Comparison of ENCODE assay signal across 10 cellular contexts in the genomic region with DNA sequence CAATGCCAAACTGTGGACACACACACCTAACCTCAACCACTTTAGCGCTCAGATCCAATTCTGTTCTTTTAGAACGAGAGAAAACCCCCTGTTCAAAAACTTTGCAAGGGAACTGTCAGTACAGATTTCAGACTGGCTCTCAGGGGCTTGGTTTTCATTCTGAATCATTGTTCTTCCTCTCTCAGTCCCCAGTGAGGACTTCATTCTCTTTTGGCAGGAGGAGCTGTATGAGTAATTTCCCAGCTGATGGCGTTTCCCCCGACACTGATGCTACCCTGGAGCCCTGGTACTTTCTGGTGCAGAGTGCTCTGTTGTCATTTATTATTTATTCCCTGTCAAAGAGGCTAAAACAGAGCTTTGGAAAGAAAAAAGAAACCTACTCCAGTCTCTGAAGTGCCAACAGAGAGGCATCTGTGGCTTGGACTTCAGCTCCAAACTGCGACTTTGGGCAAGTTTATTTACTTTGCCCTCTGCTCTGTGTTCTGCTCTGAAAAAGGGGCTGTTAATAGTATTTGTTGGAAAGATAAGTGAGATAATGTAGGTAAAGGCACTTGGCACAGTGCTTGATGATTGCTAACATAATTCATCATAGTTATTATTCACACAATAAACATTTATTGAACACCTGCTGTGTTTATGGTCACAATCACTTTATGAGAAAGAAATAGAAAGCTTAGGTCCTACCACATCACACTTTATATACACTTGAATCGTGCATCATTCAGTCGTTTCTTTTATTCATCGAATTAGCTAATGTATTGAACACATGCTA. TPM values are rescaled to one million over a fixed set of nuclear protein-coding genes. Genes with fewer than 3 reads are reported as not detected.
DNase-seq lines count a peak whose midpoint lies in the region; ATAC-seq and TF ChIP-seq lines count a peak whose summit lies in the region.
"Had no signal": no experiment of that assay in that cellular context is flagged by ENCODE, and none has a peak within 500 bp of the region (broad histone marks: within the 10 kb centered on the region; RNA-seq: fewer than 3 reads in every experiment).

No MANE protein-coding gene starts in this region.

- DNase-seq in GM03348 (ENCODE audit: low spot score): peak; percentile 72
- peak; percentile 10 for DNase-seq in kidney tubule cell (ENCODE audit: low spot score)
- DNase-seq in posterior vena cava (ENCODE audit: low spot score): no peak
- DNase-seq in SIG-M5 (lab: John Stamatoyannopoulos, UW): no peak
- DNase-seq in G401 (ENCODE audit: low spot score): no peak
- DNase-seq: NCI-H345 had no signal

- TF ChIP-seq CTCF in VCaP (conservative IDR thresholded peaks at IDR 0.05): no peak

- in situ Hi-C loops in G401 (cut with HindIII; ENCODE audit: low sequenced_read_pairs): no loop called here

- peak overlapping the region; percentile 77 for H3K27ac ChIP-seq in VCaP

- intact Hi-C loops in posterior vena cava (cut with DNase I): no loop called here

- peak; percentile 58 for ATAC-seq in GM21447 (IDR thresholded peaks at IDR 0.05; ENCODE audit: unreplicated experiment)
- no peak for ATAC-seq in GM19324 (IDR thresholded peaks at IDR 0.05; ENCODE audit: low FRiP score, unreplicated experiment)

RNA-seq across cellular contexts. Expression of a gene that starts 28.3 kb away (rescaled TPM):
- total RNA-seq in posterior vena cava: 1 to 10 TPM in 1 of 2 donors, under 1 TPM in 1; 0.48 to 1.3 TPM
- total RNA-seq in G401 (2014; rRNA removed; shearing (Covaris generic)): 30.9 and 31.5 TPM in 2 replicates
- total RNA-seq: mononuclear cell had no signal

RNA-seq across cellular contexts. Expression of a gene that starts 34.0 kb away (rescaled TPM):
- total RNA-seq in posterior vena cava: 10 to 100 TPM; 35.2 to 45.2 TPM
- total RNA-seq in G401 (2014; rRNA removed; shearing (Covaris generic)): 25.9 and 43.7 TPM in 2 replicates

Comparison
In these comparisons a context has a peak if more than half of its experiments do, and no peak if none do; other contexts are left out.
1. DNase-seq: peak in GM03348 (single experiment) and kidney tubule cell (single experiment); none in posterior vena cava (single experiment), SIG-M5 (single experiment) and G401 (single experiment).
2. RNA of a gene that starts 28.3 kb away (total RNA-seq): 30.9 to 31.5 TPM in G401; 0.48 to 1.3 TPM in posterior vena cava; every median in the first group is over 10 times any median in the second.